ENCODE assay signal across 1 cellular context in genomic region chr1:32681501-32681900, GRCh38.
TF ChIP-seq lines count a peak whose summit lies in the region.

No MANE protein-coding gene starts in this region.

TF ChIP-seq in HepG2, 621 proteins besides CTCF, POLR2A, EP300 and RAD21:
- no peak for TF ChIP-seq REPIN1 (CRISPR knock-in tag; IDR thresholded peaks at IDR 0.05; ENCODE audit: borderline replicate concordance, low read depth)
